In genomic region chr4:62263454-62263853, GRCh38 we compare ENCODE assay signal across 36 cellular contexts.
"Had no signal": no experiment of that assay in that cellular context is flagged by ENCODE, and none has a peak within 500 bp of the region (broad histone marks: within the 10 kb centered on the region; RNA-seq: fewer than 3 reads in every experiment).

No MANE protein-coding gene starts in this region.

- H3K36me3 ChIP-seq: ascending aorta, cardiac muscle cell had no signal

- H3K27me3 Mint-ChIP-seq: activated CD4-positive, alpha-beta memory T cell treated with anti-CD3 and anti-CD28 coated beads, Interleukin-2, amount 10 ng/mL, durations not matched to agents 7 days and 5 days; activated CD4-positive, alpha-beta T cell treated with anti-CD3 and anti-CD28 coated beads for 36 hours; activated CD4-positive, alpha-beta T cell treated with anti-CD3 and anti-CD28 coated beads, Interleukin-2, amount 10 ng/mL, durations not matched to agents 7 days and 5 days; activated CD8-positive, alpha-beta memory T cell treated with anti-CD3 and anti-CD28 coated beads, Interleukin-2, amount 10 ng/mL, durations not matched to agents 7 days and 5 days; activated naive CD4-positive, alpha-beta T cell treated with anti-CD3 and anti-CD28 coated beads, Interleukin-2, amount 10 ng/mL, durations not matched to agents 7 days and 5 days; activated naive CD4-positive, alpha-beta T cell treated with anti-CD3 and anti-CD28 coated beads, Interleukin-2, amount 50 U/mL, for 24 hours; activated naive CD8-positive, alpha-beta T cell; activated naive CD8-positive, alpha-beta T cell treated with anti-CD3 and anti-CD28 coated beads, Interleukin-2, amount 10 ng/mL, durations not matched to agents 7 days and 5 days; activated naive CD8-positive, alpha-beta T cell treated with anti-CD3 and anti-CD28 coated beads, Interleukin-2, amount 50 U/mL, for 24 hours; activated T-cell treated with anti-CD3 and anti-CD28 coated beads, Interleukin-2, amount 50 U/mL, for 24 hours; central memory CD8-positive, alpha-beta T cell had no signal

- H3K9me3 Mint-ChIP-seq: activated naive CD4-positive, alpha-beta T cell treated with anti-CD3 and anti-CD28 coated beads, Interleukin-2, amount 10 ng/mL, durations not matched to agents 7 days and 5 days; activated naive CD8-positive, alpha-beta T cell treated with anti-CD3 and anti-CD28 coated beads, Interleukin-2, amount 10 ng/mL, durations not matched to agents 7 days and 5 days; brain had no signal

- ATAC-seq: activated CD4-positive, alpha-beta T cell treated with anti-CD3 and anti-CD28 coated beads for 36 hours; activated CD4-positive, CD25-positive, alpha-beta regulatory T cell treated with anti-CD3 and anti-CD28 coated beads, Interleukin-2, amount 50 U/mL, for 24 hours; activated CD8-positive, alpha-beta memory T cell treated with anti-CD3 and anti-CD28 coated beads, Interleukin-2, amount 10 ng/mL, durations not matched to agents 7 days and 5 days; activated CD8-positive, alpha-beta T cell treated with anti-CD3 and anti-CD28 coated beads, Interleukin-2, amount 10 ng/mL, durations not matched to agents 7 days and 5 days; activated naive CD8-positive, alpha-beta T cell treated with anti-CD3 and anti-CD28 coated beads, Interleukin-2, amount 50 U/mL, for 24 hours had no signal

- H3K27ac Mint-ChIP-seq: activated CD4-positive, alpha-beta memory T cell treated with anti-CD3 and anti-CD28 coated beads, Interleukin-2, amount 10 ng/mL, durations not matched to agents 7 days and 5 days; activated CD4-positive, alpha-beta T cell treated with anti-CD3 and anti-CD28 coated beads for 36 hours; activated CD4-positive, alpha-beta T cell treated with anti-CD3 and anti-CD28 coated beads, Interleukin-2, amount 10 ng/mL, durations not matched to agents 7 days and 5 days; activated CD8-positive, alpha-beta memory T cell treated with anti-CD3 and anti-CD28 coated beads, Interleukin-2, amount 10 ng/mL, durations not matched to agents 7 days and 5 days; activated CD8-positive, alpha-beta T cell treated with anti-CD3 and anti-CD28 coated beads, Interleukin-2, amount 10 ng/mL, durations not matched to agents 7 days and 5 days; activated naive CD4-positive, alpha-beta T cell treated with anti-CD3 and anti-CD28 coated beads, Interleukin-2, amount 10 ng/mL, durations not matched to agents 7 days and 5 days; activated naive CD4-positive, alpha-beta T cell treated with anti-CD3 and anti-CD28 coated beads, Interleukin-2, amount 50 U/mL, for 24 hours; activated naive CD8-positive, alpha-beta T cell; activated naive CD8-positive, alpha-beta T cell treated with anti-CD3 and anti-CD28 coated beads, Interleukin-2, amount 10 ng/mL, durations not matched to agents 7 days and 5 days; activated naive CD8-positive, alpha-beta T cell treated with anti-CD3 and anti-CD28 coated beads, Interleukin-2, amount 50 U/mL, for 24 hours; activated T-cell treated with anti-CD3 and anti-CD28 coated beads, Interleukin-2, amount 50 U/mL, for 24 hours; activated T-helper 2 cell treated with anti-CD3 and anti-CD28 coated beads, Interferon-gamma antibody, Interleukin-2, Interleukin-4, amounts not matched to agents 10 μg/mL and 5 μg/mL and 100 μg/mL, durations not matched to agents 14 hours and 24 hours and 36 hours; brain; T-helper 1 cell treated with Interleukin-12 subunit alpha and Interleukin-12 subunit beta and Interleukin-4 antibody, amounts not matched to agents 30 μg/mL and 1 μg/mL, for 36 hours; T-helper 2 cell treated with Interferon-gamma antibody and Interleukin-4, amounts not matched to agents 5 μg/mL and 100 μg/mL, for 36 hours had no signal

- H3K4me3 Mint-ChIP-seq: activated CD4-positive, alpha-beta memory T cell treated with anti-CD3 and anti-CD28 coated beads, Interleukin-2, amount 10 ng/mL, durations not matched to agents 7 days and 5 days; activated CD4-positive, alpha-beta T cell treated with anti-CD3 and anti-CD28 coated beads for 36 hours; activated CD4-positive, alpha-beta T cell treated with anti-CD3 and anti-CD28 coated beads, Interleukin-2, amount 10 ng/mL, durations not matched to agents 7 days and 5 days; activated CD8-positive, alpha-beta memory T cell treated with anti-CD3 and anti-CD28 coated beads, Interleukin-2, amount 10 ng/mL, durations not matched to agents 7 days and 5 days; activated CD8-positive, alpha-beta T cell treated with anti-CD3 and anti-CD28 coated beads, Interleukin-2, amount 10 ng/mL, durations not matched to agents 7 days and 5 days; activated naive CD4-positive, alpha-beta T cell treated with anti-CD3 and anti-CD28 coated beads, Interleukin-2, amount 10 ng/mL, durations not matched to agents 7 days and 5 days; activated naive CD4-positive, alpha-beta T cell treated with anti-CD3 and anti-CD28 coated beads, Interleukin-2, amount 50 U/mL, for 24 hours; activated naive CD8-positive, alpha-beta T cell; activated naive CD8-positive, alpha-beta T cell treated with anti-CD3 and anti-CD28 coated beads, Interleukin-2, amount 10 ng/mL, durations not matched to agents 7 days and 5 days; activated naive CD8-positive, alpha-beta T cell treated with anti-CD3 and anti-CD28 coated beads, Interleukin-2, amount 50 U/mL, for 24 hours; activated T-cell treated with anti-CD3 and anti-CD28 coated beads, Interleukin-2, amount 50 U/mL, for 24 hours; brain; central memory CD8-positive, alpha-beta T cell; T-helper 1 cell treated with Interleukin-12 subunit alpha and Interleukin-12 subunit beta and Interleukin-4 antibody, amounts not matched to agents 30 μg/mL and 1 μg/mL, for 36 hours; T-helper 2 cell treated with Interferon-gamma antibody and Interleukin-4, amounts not matched to agents 5 μg/mL and 100 μg/mL, for 36 hours had no signal

- H3K9me3 ChIP-seq: ascending aorta had no signal

- H3K27ac ChIP-seq: ascending aorta, cardiac muscle cell, VCaP had no signal

- H3K27me3 ChIP-seq: ascending aorta, cardiac muscle cell had no signal

- DNase-seq: activated CD4-positive, alpha-beta memory T cell treated with anti-CD3 and anti-CD28 coated beads, Interleukin-2, amount 10 ng/mL, durations not matched to agents 7 days and 5 days; activated CD4-positive, alpha-beta T cell treated with anti-CD3 and anti-CD28 coated beads for 1 hour; activated CD4-positive, alpha-beta T cell treated with anti-CD3 and anti-CD28 coated beads for 36 hours; activated CD4-positive, alpha-beta T cell treated with anti-CD3 and anti-CD28 coated beads for 48 hours; activated CD4-positive, alpha-beta T cell treated with anti-CD3 and anti-CD28 coated beads, Interleukin-2, amount 10 ng/mL, durations not matched to agents 7 days and 5 days; activated CD4-positive, alpha-beta T cell treated with anti-CD3 and anti-CD28 coated beads, Interleukin-2, amount 50 U/mL, for 48 hours; activated CD4-positive, CD25-positive, alpha-beta regulatory T cell; activated CD8-positive, alpha-beta memory T cell treated with anti-CD3 and anti-CD28 coated beads for 24 hours; activated CD8-positive, alpha-beta memory T cell treated with anti-CD3 and anti-CD28 coated beads, Interleukin-2, amount 10 ng/mL, durations not matched to agents 7 days and 5 days; activated CD8-positive, alpha-beta memory T cell treated with anti-CD3 and anti-CD28 coated beads, Interleukin-2, amount 50 U/mL, for 48 hours; activated CD8-positive, alpha-beta T cell treated with anti-CD3 and anti-CD28 coated beads, Interleukin-2, amount 10 ng/mL, durations not matched to agents 7 days and 5 days; activated effector memory CD4-positive, alpha-beta T cell treated with Interleukin-2 at 50 U/mL for 16 hours; activated gamma-delta T cell; activated naive CD4-positive, alpha-beta T cell treated with anti-CD3 and anti-CD28 coated beads, Interleukin-2, amount 10 ng/mL, durations not matched to agents 7 days and 5 days; activated naive CD4-positive, alpha-beta T cell treated with Interleukin-2 at 50 U/mL for 16 hours; activated naive CD8-positive, alpha-beta T cell treated with anti-CD3 and anti-CD28 coated beads, Interleukin-2, amount 10 ng/mL, durations not matched to agents 7 days and 5 days; activated naive CD8-positive, alpha-beta T cell treated with anti-CD3 and anti-CD28 coated beads, Interleukin-2, amount 50 U/mL, for 24 hours; activated T-cell treated with anti-CD3 and anti-CD28 coated beads, Interleukin-2, amount 50 U/mL, for 24 hours; activated T-cell treated with anti-CD3 and anti-CD28 coated beads, Interleukin-2, amount 50 U/mL, for 48 hours; amygdala; anterior cingulate cortex; cerebellar nuclear complex; T-helper 1 cell; T-helper 2 cell; T-helper 9 cell had no signal

- H3K36me3 Mint-ChIP-seq: activated CD8-positive, alpha-beta memory T cell treated with anti-CD3 and anti-CD28 coated beads, Interleukin-2, amount 10 ng/mL, durations not matched to agents 7 days and 5 days; activated naive CD4-positive, alpha-beta T cell treated with anti-CD3 and anti-CD28 coated beads, Interleukin-2, amount 10 ng/mL, durations not matched to agents 7 days and 5 days; activated naive CD4-positive, alpha-beta T cell treated with anti-CD3 and anti-CD28 coated beads, Interleukin-2, amount 50 U/mL, for 24 hours; activated naive CD8-positive, alpha-beta T cell; activated naive CD8-positive, alpha-beta T cell treated with anti-CD3 and anti-CD28 coated beads, Interleukin-2, amount 10 ng/mL, durations not matched to agents 7 days and 5 days; brain had no signal

- H3K4me3 ChIP-seq: ascending aorta, cardiac muscle cell had no signal

- H3K4me1 ChIP-seq: ascending aorta had no signal

- H3K4me1 Mint-ChIP-seq: activated CD4-positive, alpha-beta memory T cell treated with anti-CD3 and anti-CD28 coated beads, Interleukin-2, amount 10 ng/mL, durations not matched to agents 7 days and 5 days; activated CD4-positive, alpha-beta T cell treated with anti-CD3 and anti-CD28 coated beads for 36 hours; activated CD4-positive, alpha-beta T cell treated with anti-CD3 and anti-CD28 coated beads, Interleukin-2, amount 10 ng/mL, durations not matched to agents 7 days and 5 days; activated CD8-positive, alpha-beta memory T cell treated with anti-CD3 and anti-CD28 coated beads, Interleukin-2, amount 10 ng/mL, durations not matched to agents 7 days and 5 days; activated naive CD4-positive, alpha-beta T cell treated with anti-CD3 and anti-CD28 coated beads, Interleukin-2, amount 10 ng/mL, durations not matched to agents 7 days and 5 days; activated naive CD4-positive, alpha-beta T cell treated with anti-CD3 and anti-CD28 coated beads, Interleukin-2, amount 50 U/mL, for 24 hours; activated naive CD8-positive, alpha-beta T cell treated with anti-CD3 and anti-CD28 coated beads, Interleukin-2, amount 10 ng/mL, durations not matched to agents 7 days and 5 days; activated naive CD8-positive, alpha-beta T cell treated with anti-CD3 and anti-CD28 coated beads, Interleukin-2, amount 50 U/mL, for 24 hours; central memory CD8-positive, alpha-beta T cell had no signal
